1 cellular context compared by ENCODE assay signal in the genomic region with DNA sequence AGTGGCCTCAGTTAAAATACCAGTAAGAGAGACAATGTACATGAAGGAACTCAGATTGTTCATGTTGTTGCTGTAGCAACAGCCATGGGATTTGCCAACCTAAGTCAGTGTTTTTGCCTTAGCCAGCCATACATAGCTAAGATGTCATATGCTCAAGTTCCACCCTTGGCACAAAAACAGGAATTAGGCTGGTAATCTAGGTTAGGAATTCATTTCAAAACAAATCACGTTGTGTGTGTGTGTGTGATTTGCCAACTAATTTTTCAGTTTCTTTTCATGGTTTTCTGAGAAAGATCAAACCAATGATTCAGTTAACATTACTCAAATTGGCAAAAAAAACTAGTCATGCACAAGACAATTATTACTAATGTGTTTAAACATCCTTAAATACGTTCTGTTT.
TF ChIP-seq lines count a peak whose summit lies in the region.

No MANE protein-coding gene starts in this region.

TF ChIP-seq in HepG2, 621 proteins besides CTCF, POLR2A, EP300 and RAD21 (continued from another document):
- TF ChIP-seq ATF6 (CRISPR knock-in tag; conservative IDR thresholded peaks at IDR 0.05): no peak
- TF ChIP-seq KLF15 (CRISPR knock-in tag; IDR thresholded peaks at IDR 0.05; ENCODE audit: borderline replicate concordance): no peak
- TF ChIP-seq CENPBD1 (CRISPR knock-in tag; IDR thresholded peaks at IDR 0.05; ENCODE audit: borderline replicate concordance, low read depth): no peak
